27 cellular contexts compared by ENCODE assay signal in genomic region chr13:35941374-35941773, GRCh38.
"Had no signal": no experiment of that assay in that cellular context is flagged by ENCODE, and none has a peak within 500 bp of the region (broad histone marks: within the 10 kb centered on the region; RNA-seq: fewer than 3 reads in every experiment).

No MANE protein-coding gene starts in this region.

- H3K27me3 ChIP-seq: stomach, suprapubic skin, testis, thyroid gland, tibial artery, tibial nerve, transverse colon, upper lobe of left lung, upper lobe of right lung, uterus, vagina had no signal

- FAIRE-seq: urothelium cell line had no signal

- DNase-seq: stimulated activated CD4-positive, alpha-beta T cell treated with anti-CD3 and anti-CD28 coated beads, Interleukin-2, amount 100 ng/mL, for 48 hours; stimulated activated CD4-positive, alpha-beta T cell treated with anti-CD3 and anti-CD28 coated beads, Interleukin-4, amount 100 ng/mL, for 1 hour; stimulated activated CD4-positive, alpha-beta T cell treated with anti-CD3 and anti-CD28 coated beads, Interleukin-4, amount 100 ng/mL, for 24 hours; stimulated activated CD4-positive, alpha-beta T cell treated with anti-CD3 and anti-CD28 coated beads, Interleukin-4, amount 100 ng/mL, for 4 hours; stimulated activated CD8-positive, alpha-beta memory T cell treated with anti-CD3 and anti-CD28 coated beads, Interleukin-4, amount 100 ng/mL, for 48 hours; stimulated activated naive B cell treated with anti-CD40 and anti-IgM and Interleukin-4, amounts not matched to agents 10 μg/mL and 1 μg/mL and 100 μg/mL, for 72 hours; stimulated activated naive CD4-positive, alpha-beta T cell; stimulated activated naive CD4-positive, alpha-beta T cell treated with Interleukin-2 at 50 U/mL for 16 hours; stimulated activated naive CD8-positive, alpha-beta T cell treated with anti-CD3 and anti-CD28 coated beads, Interleukin-15, amount 100 ng/mL, for 72 hours; stimulated activated naive CD8-positive, alpha-beta T cell treated with anti-CD3 and anti-CD28 coated beads, Interleukin-15, Interleukin-2, amounts not matched to agents 100 U/mL and 50 U/mL, for 24 hours; stomach; substantia nigra; testis; thyroid gland; tibial artery; transverse colon; trophoblast cell; upper lobe of left lung; upper lobe of right lung; uterus had no signal

- H3K27ac ChIP-seq: stomach, suprapubic skin, testis, thoracic aorta, thyroid gland, tibial artery, tibial nerve, transverse colon, upper lobe of left lung, upper lobe of right lung, vagina had no signal

- H3K4me1 ChIP-seq: stomach, suprapubic skin, testis, thyroid gland, tibial artery, tibial nerve, transverse colon, upper lobe of left lung, upper lobe of right lung, uterus, vagina had no signal

- ATAC-seq: stimulated activated effector memory CD8-positive, alpha-beta T cell treated with anti-CD3 and anti-CD28 coated beads, Interleukin-12 subunit alpha, Interleukin-12 subunit beta, amount 100 ng/mL, for 72 hours; stimulated activated memory B cell treated with anti-CD40 and anti-IgM and Interleukin-4, amounts not matched to agents 10 μg/mL and 1 μg/mL and 100 μg/mL, for 72 hours; stimulated activated naive B cell treated with anti-CD40 and anti-IgM and Interleukin-4, amounts not matched to agents 10 μg/mL and 1 μg/mL and 100 μg/mL, for 72 hours; stimulated activated naive CD8-positive, alpha-beta T cell treated with anti-CD3 and anti-CD28 coated beads, Interleukin-15, amount 100 ng/mL, for 72 hours; stimulated activated naive CD8-positive, alpha-beta T cell treated with anti-CD3 and anti-CD28 coated beads, Interleukin-15, Interleukin-2, amounts not matched to agents 100 U/mL and 50 U/mL, for 24 hours; upper lobe of right lung had no signal

- H3K36me3 ChIP-seq: stomach, suprapubic skin, thoracic aorta, thyroid gland, tibial artery, transverse colon, upper lobe of left lung, upper lobe of right lung, uterus, vagina had no signal

- H3K4me3 ChIP-seq: stomach, suprapubic skin, testis, thoracic aorta, thyroid gland, tibial artery, tibial nerve, transverse colon, upper lobe of left lung, upper lobe of right lung, uterus, vagina had no signal

- H3K9me3 ChIP-seq: suprapubic skin, testis, thoracic aorta, thyroid gland, transverse colon, upper lobe of right lung, uterus, vagina had no signal
